ENCODE assay signal across 26 cellular contexts in the genomic region with DNA sequence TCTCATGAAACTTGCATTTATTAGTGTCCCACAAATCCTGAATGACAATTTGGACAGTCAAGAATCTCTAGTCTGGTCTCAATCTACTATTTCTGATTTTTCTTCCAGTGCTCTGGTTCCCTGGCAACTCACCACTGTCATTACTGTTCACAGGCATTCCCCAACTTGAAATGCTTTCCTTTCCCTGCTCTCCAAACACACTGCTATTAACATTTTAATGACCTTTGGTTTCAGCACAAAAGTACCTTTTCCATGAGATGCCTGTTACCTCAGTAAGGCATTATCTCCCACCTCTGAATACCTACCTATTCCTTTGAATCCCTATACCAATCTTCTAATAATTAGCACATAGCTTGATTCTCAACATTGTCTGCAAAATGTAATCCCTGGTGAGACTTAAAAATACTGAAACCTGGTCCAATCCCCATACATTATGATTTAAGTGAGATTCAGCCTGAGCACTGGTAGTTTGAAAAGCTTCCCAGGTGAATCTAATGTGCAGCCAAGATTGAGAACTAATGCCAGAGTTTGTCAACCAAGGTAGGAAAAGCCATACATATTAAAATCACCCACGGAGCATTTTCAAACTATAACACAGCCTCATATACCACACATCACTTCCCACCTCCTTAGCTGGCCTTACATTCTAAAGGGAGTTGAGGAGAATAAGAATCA. TPM values are rescaled to one million over a fixed set of nuclear protein-coding genes. Genes with fewer than 3 reads are reported as not detected.
"Had no signal": no experiment of that assay in that cellular context is flagged by ENCODE, and none has a peak within 500 bp of the region (broad histone marks: within the 10 kb centered on the region; RNA-seq: fewer than 3 reads in every experiment).

No MANE protein-coding gene starts in this region.

- H3K9me3 Mint-ChIP-seq: activated naive CD4-positive, alpha-beta T cell treated with anti-CD3 and anti-CD28 coated beads, Interleukin-2, amount 50 U/mL, for 72 hours; dendritic cell treated with granulocyte-macrophage colony-stimulating factor and Interleukin-4, amounts not matched to agents 40 ng/mL and 50 ng/mL, for 4 days; effector memory CD8-positive, alpha-beta T cell; neural progenitor cell; stimulated activated memory B cell treated with anti-CD40 and anti-IgM and Interleukin-4, amounts not matched to agents 10 μg/mL and 1 μg/mL and 100 μg/mL, for 72 hours had no signal

- H3K27ac ChIP-seq: adrenal gland, breast epithelium, hepatocyte, neural progenitor cell, thoracic aorta, upper lobe of left lung, WERI-Rb-1 had no signal

- H3K4me3 ChIP-seq: adrenal gland, breast epithelium, hepatocyte, neural progenitor cell, smooth muscle cell, thoracic aorta, upper lobe of left lung had no signal

- DNase-seq: activated CD4-positive, alpha-beta T cell treated with anti-CD3 and anti-CD28 coated beads for 36 hours; activated CD4-positive, alpha-beta T cell treated with anti-CD3 and anti-CD28 coated beads, Interleukin-2, amount 50 U/mL, for 48 hours; activated gamma-delta T cell treated with Interleukin-2 at 50 U/mL for 16 hours; adrenal gland; cerebellar nuclear complex; effector memory CD8-positive, alpha-beta T cell; foreskin fibroblast; islet precursor cell; stimulated activated CD4-positive, alpha-beta T cell treated with anti-CD3 and anti-CD28 coated beads, Interleukin-4, amount 100 ng/mL, for 24 hours; T-helper 2 cell; upper lobe of left lung; WERI-Rb-1 had no signal

- H3K9ac ChIP-seq: neural progenitor cell had no signal

- H3K27me3 Mint-ChIP-seq: activated CD4-positive, alpha-beta T cell treated with anti-CD3 and anti-CD28 coated beads for 36 hours; dendritic cell treated with granulocyte-macrophage colony-stimulating factor and Interleukin-4, amounts not matched to agents 40 ng/mL and 50 ng/mL, for 4 days; effector memory CD8-positive, alpha-beta T cell; stimulated activated memory B cell treated with anti-CD40 and anti-IgM and Interleukin-4, amounts not matched to agents 10 μg/mL and 1 μg/mL and 100 μg/mL, for 72 hours had no signal

- H3K36me3 ChIP-seq: adrenal gland, breast epithelium, upper lobe of left lung, WERI-Rb-1 had no signal

- H3K27me3 ChIP-seq: adrenal gland, breast epithelium, hepatocyte, neural progenitor cell, upper lobe of left lung had no signal

- H3K27ac Mint-ChIP-seq: activated CD4-positive, alpha-beta T cell treated with anti-CD3 and anti-CD28 coated beads for 36 hours; activated naive CD4-positive, alpha-beta T cell treated with anti-CD3 and anti-CD28 coated beads, Interleukin-2, amount 50 U/mL, for 72 hours; dendritic cell treated with granulocyte-macrophage colony-stimulating factor and Interleukin-4, amounts not matched to agents 40 ng/mL and 50 ng/mL, for 4 days; effector memory CD8-positive, alpha-beta T cell; neural progenitor cell; stimulated activated memory B cell treated with anti-CD40 and anti-IgM and Interleukin-4, amounts not matched to agents 10 μg/mL and 1 μg/mL and 100 μg/mL, for 72 hours had no signal

- H3K4me1 ChIP-seq: breast epithelium, neural progenitor cell, upper lobe of left lung had no signal

- H3K36me3 Mint-ChIP-seq: activated naive CD4-positive, alpha-beta T cell treated with anti-CD3 and anti-CD28 coated beads, Interleukin-2, amount 50 U/mL, for 72 hours had no signal

- H3K9me3 ChIP-seq: adrenal gland, breast epithelium, thoracic aorta, upper lobe of left lung had no signal

- ATAC-seq: activated CD4-positive, alpha-beta T cell treated with anti-CD3 and anti-CD28 coated beads for 36 hours; activated naive CD4-positive, alpha-beta T cell treated with anti-CD3 and anti-CD28 coated beads, Interleukin-2, amount 50 U/mL, for 72 hours; effector memory CD8-positive, alpha-beta T cell; sciatic nerve; stimulated activated memory B cell treated with anti-CD40 and anti-IgM and Interleukin-4, amounts not matched to agents 10 μg/mL and 1 μg/mL and 100 μg/mL, for 72 hours had no signal

- H3K4me3 Mint-ChIP-seq: activated CD4-positive, alpha-beta T cell treated with anti-CD3 and anti-CD28 coated beads for 36 hours; dendritic cell treated with granulocyte-macrophage colony-stimulating factor and Interleukin-4, amounts not matched to agents 40 ng/mL and 50 ng/mL, for 4 days; effector memory CD8-positive, alpha-beta T cell; neural progenitor cell; stimulated activated memory B cell treated with anti-CD40 and anti-IgM and Interleukin-4, amounts not matched to agents 10 μg/mL and 1 μg/mL and 100 μg/mL, for 72 hours had no signal

- H3K4me1 Mint-ChIP-seq: activated CD4-positive, alpha-beta T cell treated with anti-CD3 and anti-CD28 coated beads for 36 hours; neural progenitor cell; stimulated activated memory B cell treated with anti-CD40 and anti-IgM and Interleukin-4, amounts not matched to agents 10 μg/mL and 1 μg/mL and 100 μg/mL, for 72 hours had no signal

RNA-seq across cellular contexts. Expression of gene ANGPTL3, which starts 11.7 kb away (rescaled TPM):
- total RNA-seq: activated CD4-positive, alpha-beta T cell treated with anti-CD3 and anti-CD28 coated beads for 36 hours; activated naive CD4-positive, alpha-beta T cell treated with anti-CD3 and anti-CD28 coated beads, Interleukin-2, amount 50 U/mL, for 72 hours; astrocyte; breast epithelium; lung microvascular endothelial cell; myocyte; osteoblast; pulmonary artery endothelial cell; sciatic nerve; smooth muscle cell; thoracic aorta; upper lobe of left lung had no signal
